ENCODE assay signal across 29 cellular contexts in genomic region chr17:2981325-2981724, GRCh38.
DNase-seq lines count a peak whose midpoint lies in the region; ATAC-seq, FAIRE-seq and TF ChIP-seq lines count a peak whose summit lies in the region.
"Had no signal": no experiment of that assay in that cellular context is flagged by ENCODE, and none has a peak within 500 bp of the region (broad histone marks: within the 10 kb centered on the region; RNA-seq: fewer than 3 reads in every experiment).

No MANE protein-coding gene starts in this region.

- CTCF ChIA-PET in IMR-90 (lab: Yijun Ruan, JAX) (no interaction called here), HEK293T (lab: Yijun Ruan, JAX) (no interaction called here)

- DNase-seq in IMR-90 (no peak), ecto neural progenitor cell (ENCODE audit: low spot score) (peak; percentile 33), trophoblast cell (no peak), type B pancreatic cell (ENCODE audit: extremely low spot score, unreplicated experiment) (peak; percentile 55), HEK293T (ENCODE audit: extremely low spot score) (no peak), GM12892 (ENCODE audit: insufficient read length) (no peak), MM.1S (no peak)
- no peak for DNase-seq in T-helper 2 cell treated with Interferon-gamma antibody and Interleukin-4, amounts not matched to agents 5 μg/mL and 100 μg/mL, for 36 hours (ENCODE audit: low spot score)
- DNase-seq: AML-193; C1 segment of cervical spinal cord; Caco-2; CD4-positive, alpha-beta memory T cell; DMS 273 treated with DMSO at 0.1 percent for 48 hours; DMS79; EL; GDM1; NCI-H1092; NCI-H1417 treated with DMSO at 0.1 percent for 48 hours; NCI-H187; NCI-H2107; NCI-H524; NCI-H774; SJCRH30 had no signal

- no peak for TF ChIP-seq RAD21 in IMR-90 (IDR thresholded peaks at IDR 0.05; ENCODE audit: low read length)

- H4K8ac ChIP-seq in IMR-90 (ENCODE audit: low read depth in 2 of 2, low read length in 2 of 2) (no peak overlapping the region), trophoblast cell (ENCODE audit: low read depth, low read length) (no peak overlapping the region)

- H2AK5ac ChIP-seq in IMR-90 (ENCODE audit: low read depth, low read length) = 0 out of 2 replicates have a peak overlapping the region, but pooled peaks have one; percentile 15
- H2AK5ac ChIP-seq in trophoblast cell (ENCODE audit: low read length) = no peak overlapping the region

- H2AK9ac ChIP-seq in IMR-90 (replicated peaks; ENCODE audit: low read depth, low read length, poor library complexity) = peak overlapping the region; percentile 23

- no peaks in the 10 kb centered on the region for H3K36me3 Mint-ChIP-seq in type B pancreatic cell
- H3K36me3 Mint-ChIP-seq in T-helper 2 cell treated with Interferon-gamma antibody and Interleukin-4, amounts not matched to agents 5 μg/mL and 100 μg/mL, for 36 hours (ENCODE audit: low read depth) = peaks cover 16% of the 10 kb centered on the region

- H3K56ac ChIP-seq in IMR-90 (ENCODE audit: extremely low read depth, insufficient read depth, low read length) = no peak overlapping the region

- H3K36me3 ChIP-seq in IMR-90 (ENCODE audit: control insufficient read depth, insufficient read depth, low read length) = no peaks in the 10 kb centered on the region
- peaks cover 6 to 9% of the 10 kb centered on the region in 2 experiments for H3K36me3 ChIP-seq in trophoblast cell (ENCODE audit: control insufficient read depth in 1 of 2, insufficient read depth in 2 of 2, low read length in 2 of 2)
- H3K36me3 ChIP-seq in MM.1S (replicated peaks; ENCODE audit: insufficient read depth, low read length) = no peaks in the 10 kb centered on the region
- H3K36me3 ChIP-seq: SJCRH30 had no signal

- H2BK12ac ChIP-seq in trophoblast cell (ENCODE audit: low read length) = no peak overlapping the region

- no peak for ATAC-seq in IMR-90 (ENCODE audit: low read depth)
- ATAC-seq: A549, GM12878, Right ventricle myocardium inferior, SK-N-SH treated with all-trans-retinoic acid at 6 μM for 48 hours had no signal

- no TSS peak for BruUV-seq in IMR-90 (replicated peaks; lab: Mats Ljungman, UMichigan)

- FAIRE-seq in GM12892 (lab: Jason Lieb, UNC) = no peak
- FAIRE-seq: A549, GM12878, H1, RCC 7860 had no signal

- no peaks in the 10 kb centered on the region for H3K9me3 Mint-ChIP-seq in type B pancreatic cell
- H3K9me3 Mint-ChIP-seq in T-helper 2 cell treated with Interferon-gamma antibody and Interleukin-4, amounts not matched to agents 5 μg/mL and 100 μg/mL, for 36 hours = no peaks in the 10 kb centered on the region
- H3K9me3 Mint-ChIP-seq: CD4-positive, alpha-beta memory T cell had no signal

- no peaks in the 10 kb centered on the region for H3K9me1 ChIP-seq in IMR-90 (ENCODE audit: insufficient read depth, low read length)

- H2BK120ac ChIP-seq in IMR-90 (ENCODE audit: low read depth, low read length) (no peak overlapping the region), trophoblast cell (ENCODE audit: insufficient read depth, low read length, poor library complexity) (peak overlapping the region; percentile 7)

- H3K23ac ChIP-seq in IMR-90 (ENCODE audit: low read depth, low read length) (no peak overlapping the region), trophoblast cell (ENCODE audit: low read length) (no peak overlapping the region)

- peaks cover 2% of the 10 kb centered on the region; the same call in 1 of the 2 replicates for H3K4me1 ChIP-seq in IMR-90 (ENCODE audit: control insufficient read depth, insufficient read depth, low read length)
- H3K4me1 ChIP-seq in trophoblast cell (ENCODE audit: control insufficient read depth in 1 of 2, insufficient read depth in 2 of 2, low read length in 2 of 2) = peaks cover 5 to 11% of the 10 kb centered on the region in 2 experiments
- H3K4me1 ChIP-seq in MM.1S (ENCODE audit: low read length) = no peaks in the 10 kb centered on the region
- H3K4me1 ChIP-seq: Caco-2 had no signal

- H3K4me3 ChIP-seq in IMR-90 (ENCODE audit: insufficient read depth, low read depth, low read length) = no peak overlapping the region
- H3K4me3 ChIP-seq in trophoblast cell (ENCODE audit: low read depth, low read length) = no peak overlapping the region
- no peak overlapping the region for H3K4me3 ChIP-seq in MM.1S (ENCODE audit: low read length)
- H3K4me3 ChIP-seq: A549, GM12878, SJCRH30 had no signal

- H3K9ac ChIP-seq in IMR-90 (ENCODE audit: low read depth, low read length) = no peak overlapping the region
- no peak overlapping the region for H3K9ac ChIP-seq in trophoblast cell (ENCODE audit: low read length)
- no peak overlapping the region for H3K9ac ChIP-seq in MM.1S (ENCODE audit: low read length)

- no peak overlapping the region for H4K5ac ChIP-seq in IMR-90 (ENCODE audit: low read depth, low read length)

- H3K27me3 ChIP-seq in IMR-90 (ENCODE audit: control insufficient read depth, insufficient read depth, low read length) = no peaks in the 10 kb centered on the region
- H3K27me3 ChIP-seq in trophoblast cell (ENCODE audit: insufficient read depth, low read length) = no peaks in the 10 kb centered on the region
- peaks cover 16% of the 10 kb centered on the region; the same call in 1 of the 2 replicates for H3K27me3 ChIP-seq in MM.1S (replicated peaks; ENCODE audit: insufficient read depth, low read length)
- H3K27me3 ChIP-seq: SJCRH30 had no signal

- H2AFZ ChIP-seq in IMR-90 (replicated peaks; ENCODE audit: low read length, poor library complexity) = no peak overlapping the region
- no peak overlapping the region for H2AFZ ChIP-seq in trophoblast cell (ENCODE audit: insufficient read depth, low read length, poor library complexity)
- no peak overlapping the region for H2AFZ ChIP-seq in MM.1S (ENCODE audit: low read length)

- no peak overlapping the region for H4K12ac ChIP-seq in trophoblast cell (ENCODE audit: low read depth, low read length)

- in situ Hi-C loops in IMR-90 (cut with MboI; ENCODE audit: low sequenced_read_pairs) = no loop called here

- dilution Hi-C loops in IMR-90 (cut with HindIII; ENCODE audit: low sequenced_read_pairs, unreplicated experiment) = no loop called here

- no peaks in the 10 kb centered on the region for H3K4me1 Mint-ChIP-seq in type B pancreatic cell (ENCODE audit: unreplicated experiment)
- no peaks in the 10 kb centered on the region for H3K4me1 Mint-ChIP-seq in T-helper 2 cell treated with Interferon-gamma antibody and Interleukin-4, amounts not matched to agents 5 μg/mL and 100 μg/mL, for 36 hours (ENCODE audit: low read depth)
- H3K4me1 Mint-ChIP-seq: CD4-positive, alpha-beta memory T cell had no signal

- H4K91ac ChIP-seq in IMR-90 (ENCODE audit: insufficient read depth, low read depth, low read length) (no peak overlapping the region), trophoblast cell (ENCODE audit: low read depth, low read length) (no peak overlapping the region)

- H3K27ac ChIP-seq in IMR-90 (ENCODE audit: insufficient read depth, low read length) = no peak overlapping the region
- no peak overlapping the region for H3K27ac ChIP-seq in trophoblast cell (ENCODE audit: low read depth, low read length)
- no peak overlapping the region for H3K27ac ChIP-seq in MM.1S (ENCODE audit: low read length)

- H3K79me2 ChIP-seq in trophoblast cell (ENCODE audit: control insufficient read depth, insufficient read depth, low read length, poor library complexity) (no peaks in the 10 kb centered on the region), MM.1S (ENCODE audit: low read length) (no peaks in the 10 kb centered on the region)

- H3K18ac ChIP-seq in IMR-90 (ENCODE audit: low read depth, low read length) (no peak overlapping the region), trophoblast cell (ENCODE audit: low read length) (no peak overlapping the region)

- no peak overlapping the region for H3K4ac ChIP-seq in IMR-90 (ENCODE audit: low read depth, low read length)
- no peak overlapping the region for H3K4ac ChIP-seq in trophoblast cell (ENCODE audit: low read depth, low read length)

- no peaks in the 10 kb centered on the region for H3K9me2 ChIP-seq in MM.1S (replicated peaks; ENCODE audit: insufficient read depth, low read length)

- no peak overlapping the region for H3K4me2 ChIP-seq in IMR-90 (ENCODE audit: low read depth, low read length)
- H3K4me2 ChIP-seq in trophoblast cell (ENCODE audit: low read length) = no peak overlapping the region
- H3K4me2 ChIP-seq in MM.1S (ENCODE audit: low read depth, low read length) = no peak overlapping the region
- H3K4me2 ChIP-seq: A549 had no signal

- POLR2A ChIA-PET in IMR-90 (lab: Charles Lee; ENCODE audit: unreplicated experiment) = no interaction called here
- POLR2A ChIA-PET in HEK293T (lab: Yijun Ruan, JAX) = no interaction called here

- 75% methylated on average over 4 of the region's 6 CpGs; no CpG with 5 or more reads in 1 of the 2 experiments for WGBS in IMR-90 (ENCODE audit: extremely low coverage in 2 of 2, insufficient read length in 1 of 2), 2 experiments
- no CpG with 5 or more reads among the region's 6 CpGs for WGBS in trophoblast cell (ENCODE audit: extremely low coverage, insufficient coverage, insufficient read length)

- no peak overlapping the region for H2BK20ac ChIP-seq in IMR-90 (ENCODE audit: low read depth, low read length)

- intact Hi-C loops in IMR-90 (cut with micrococcal nuclease) = no loop called here

- TF ChIP-seq POLR2A in IMR-90 (IDR thresholded peaks at IDR 0.05; ENCODE audit: low read depth, low read length) (no peak), GM12892 (IDR thresholded peaks at IDR 0.05; ENCODE audit: low read depth, low read length) (no peak)

- H2BK5ac ChIP-seq in IMR-90 (ENCODE audit: low read depth, low read length, poor library complexity, severe bottlenecking) = no peak overlapping the region
- H2BK5ac ChIP-seq in trophoblast cell (ENCODE audit: low read depth, low read length, poor library complexity) = no peak overlapping the region

- H3K27me3 Mint-ChIP-seq in type B pancreatic cell = no peaks in the 10 kb centered on the region
- no peaks in the 10 kb centered on the region for H3K27me3 Mint-ChIP-seq in T-helper 2 cell treated with Interferon-gamma antibody and Interleukin-4, amounts not matched to agents 5 μg/mL and 100 μg/mL, for 36 hours (ENCODE audit: low read depth)
- H3K27me3 Mint-ChIP-seq: CD4-positive, alpha-beta memory T cell had no signal

- peak overlapping the region; percentile 16 for H3K27ac Mint-ChIP-seq in type B pancreatic cell
- no peak overlapping the region for H3K27ac Mint-ChIP-seq in T-helper 2 cell treated with Interferon-gamma antibody and Interleukin-4, amounts not matched to agents 5 μg/mL and 100 μg/mL, for 36 hours

- H3K14ac ChIP-seq in IMR-90 (replicated peaks; ENCODE audit: low read depth, low read length) = no peak overlapping the region
- H3K14ac ChIP-seq in trophoblast cell (ENCODE audit: low read length) = no peak overlapping the region

- TF ChIP-seq CTCF in IMR-90 (conservative IDR thresholded peaks at IDR 0.05; ENCODE audit: low read depth, low read length) (no peak), type B pancreatic cell (conservative IDR thresholded peaks at IDR 0.05) (no peak), MM.1S (IDR thresholded peaks at IDR 0.05; ENCODE audit: low read length) (no peak)

- H4K20me1 ChIP-seq in IMR-90 (ENCODE audit: insufficient read depth, low read length) (no peaks in the 10 kb centered on the region), MM.1S (ENCODE audit: insufficient read depth, low read length) (no peaks in the 10 kb centered on the region)

- H3K9me3 ChIP-seq in IMR-90 (ENCODE audit: control insufficient read depth, insufficient read depth, low read length) = no peaks in the 10 kb centered on the region
- H3K9me3 ChIP-seq in trophoblast cell (ENCODE audit: insufficient read depth, low read depth, low read length) = no peaks in the 10 kb centered on the region
- no peaks in the 10 kb centered on the region for H3K9me3 ChIP-seq in MM.1S (replicated peaks; ENCODE audit: insufficient read depth, low read length)
- H3K9me3 ChIP-seq: A549, Caco-2, SJCRH30 had no signal

- no peak overlapping the region for H2BK15ac ChIP-seq in IMR-90 (ENCODE audit: low read depth, low read length)

- no peak overlapping the region for H3K4me3 Mint-ChIP-seq in type B pancreatic cell
- H3K4me3 Mint-ChIP-seq in T-helper 2 cell treated with Interferon-gamma antibody and Interleukin-4, amounts not matched to agents 5 μg/mL and 100 μg/mL, for 36 hours = no peak overlapping the region
- H3K4me3 Mint-ChIP-seq: CD4-positive, alpha-beta memory T cell had no signal

- no peaks in the 10 kb centered on the region for H3F3A ChIP-seq in MM.1S (ENCODE audit: insufficient read depth, low read length)

- H3K79me1 ChIP-seq in IMR-90 (ENCODE audit: low read depth in 1 of 2, low read length in 2 of 2) (0 out of 4 replicates have a peak, but pooled peaks cover 0 to 4% of the 10 kb centered on the region in 2 experiments), trophoblast cell (ENCODE audit: low read length) (peaks cover 4% of the 10 kb centered on the region)

Comparison
In these comparisons a context has a peak if more than half of its experiments do, and no peak if none do; other contexts are left out.
1. DNase-seq: peak in ecto neural progenitor cell (single experiment) and type B pancreatic cell (single experiment); none in IMR-90 (single experiment), trophoblast cell (0 of 2), HEK293T (single experiment), GM12892 (single experiment), T-helper 2 cell treated with Interferon-gamma antibody and Interleukin-4, amounts not matched to agents 5 μg/mL and 100 μg/mL, for 36 hours (single experiment) and MM.1S (single experiment).